9 cellular contexts compared by ENCODE assay signal in genomic region chr11:826836-827145, GRCh38. TPM values are rescaled to one million over a fixed set of nuclear protein-coding genes. Genes with fewer than 3 reads are reported as not detected.
DNase-seq lines count a peak whose midpoint lies in the region; TF ChIP-seq lines count a peak whose summit lies in the region.
"Had no signal": no experiment of that assay in that cellular context is flagged by ENCODE, and none has a peak within 500 bp of the region (broad histone marks: within the 10 kb centered on the region; RNA-seq: fewer than 3 reads in every experiment).

No MANE protein-coding gene starts in this region.

- no peaks in the 10 kb centered on the region for H3K9me2 ChIP-seq in Loucy (replicated peaks; ENCODE audit: low read depth, low read length)

- H3K4me2 ChIP-seq in Loucy (ENCODE audit: low read depth, low read length, poor library complexity, severe bottlenecking): peak overlapping the region; percentile 92
- peak overlapping the region; percentile 64 for H3K4me2 ChIP-seq in trophoblast cell (ENCODE audit: low read length)

- H3K9me3 Mint-ChIP-seq in endodermal cell: no peaks in the 10 kb centered on the region

- no peak overlapping the region for H3K23ac ChIP-seq in trophoblast cell (ENCODE audit: low read length)

- peaks cover 8% of the 10 kb centered on the region for H3K79me1 ChIP-seq in trophoblast cell (ENCODE audit: low read length)

- H2BK120ac ChIP-seq in trophoblast cell (ENCODE audit: insufficient read depth, low read length, poor library complexity): peak overlapping the region; percentile 18

- WGBS in endodermal cell (ENCODE audit: insufficient coverage in 1 of 2, insufficient read length in 1 of 2), 2 experiments: 6 to 7% methylated on average over 18 to 22 of the region's 22 CpGs
- no CpG with 5 or more reads among the region's 22 CpGs for WGBS in trophoblast cell (ENCODE audit: extremely low coverage, insufficient coverage, insufficient read length)

- TF ChIP-seq CTCF in GM12864 (IDR thresholded peaks at IDR 0.05; ENCODE audit: low read depth, low read length, missing control alignments): no peak
- TF ChIP-seq CTCF in Loucy (conservative IDR thresholded peaks at IDR 0.05; ENCODE audit: low read length): no peak
- TF ChIP-seq CTCF in endodermal cell (conservative IDR thresholded peaks at IDR 0.05): no peak
- no peak for TF ChIP-seq CTCF in GM13976 (IDR thresholded peaks at IDR 0.05; ENCODE audit: borderline replicate concordance, control extremely low read depth, extremely low read depth, insufficient read depth, missing control alignments)

- no peak overlapping the region for H3K18ac ChIP-seq in trophoblast cell (ENCODE audit: low read length)

- in situ Hi-C loops in GM13976 (cut with MboI; ENCODE audit: low sequenced_read_pairs, unreplicated experiment): no loop called here

- H3K4me1 Mint-ChIP-seq in endodermal cell: peaks cover 19% of the 10 kb centered on the region

- H3K4me3 Mint-ChIP-seq in endodermal cell: peak overlapping the region; percentile 69

- H3K27me3 Mint-ChIP-seq in endodermal cell (ENCODE audit: insufficient read depth): peaks cover 43% of the 10 kb centered on the region

- H3K9me3 ChIP-seq in Loucy (ENCODE audit: insufficient read depth, low read depth, low read length) (no peaks in the 10 kb centered on the region), endodermal cell (ENCODE audit: control insufficient read depth, low read length) (no peaks in the 10 kb centered on the region), trophoblast cell (ENCODE audit: insufficient read depth, low read depth, low read length) (peaks cover 2% of the 10 kb centered on the region)

- H2BK5ac ChIP-seq in trophoblast cell (ENCODE audit: low read depth, low read length, poor library complexity): no peak overlapping the region

- H3K9ac ChIP-seq in Loucy (ENCODE audit: low read depth, low read length, poor library complexity, severe bottlenecking): peak overlapping the region; percentile 88
- H3K9ac ChIP-seq in endodermal cell (ENCODE audit: extremely low read depth, low read length, poor library complexity, severe bottlenecking): no peak overlapping the region
- no peak overlapping the region for H3K9ac ChIP-seq in trophoblast cell (ENCODE audit: low read length)

- no peaks in the 10 kb centered on the region for H3K36me3 ChIP-seq in Loucy (ENCODE audit: insufficient read depth, low read length)
- H3K36me3 ChIP-seq in endodermal cell (ENCODE audit: control insufficient read depth, insufficient read depth, low read length): no peaks in the 10 kb centered on the region
- H3K36me3 ChIP-seq in trophoblast cell (ENCODE audit: control insufficient read depth in 1 of 2, insufficient read depth in 2 of 2, low read length in 2 of 2): peaks cover 21 to 25% of the 10 kb centered on the region in 2 experiments

- H2AFZ ChIP-seq in Loucy (ENCODE audit: low read length): peak overlapping the region; percentile 85
- peak overlapping the region; percentile 17 for H2AFZ ChIP-seq in trophoblast cell (ENCODE audit: insufficient read depth, low read length, poor library complexity)

- H4K20me1 ChIP-seq in Loucy (ENCODE audit: insufficient read depth, low read length, poor library complexity, severe bottlenecking): peaks cover 5% of the 10 kb centered on the region

- peaks cover 13% of the 10 kb centered on the region for H3K36me3 Mint-ChIP-seq in endodermal cell (ENCODE audit: low read depth)

- H3K14ac ChIP-seq in trophoblast cell (ENCODE audit: low read length): peak overlapping the region; percentile 22

- peak overlapping the region; percentile 48 for H4K91ac ChIP-seq in trophoblast cell (ENCODE audit: low read depth, low read length)

- H3K27ac Mint-ChIP-seq in endodermal cell: no peak overlapping the region

- H4K8ac ChIP-seq in trophoblast cell (ENCODE audit: low read depth, low read length): peak overlapping the region; percentile 61

- H2AK5ac ChIP-seq in trophoblast cell (ENCODE audit: low read length): no peak overlapping the region

- peak overlapping the region; percentile 20 for H2BK12ac ChIP-seq in trophoblast cell (ENCODE audit: low read length)

- H4K12ac ChIP-seq in trophoblast cell (ENCODE audit: low read depth, low read length): no peak overlapping the region

- H3K4me3 ChIP-seq in GM12864 (ENCODE audit: low read depth, low read length) (peak overlapping the region; percentile 70), Loucy (ENCODE audit: low read length, poor library complexity, severe bottlenecking) (peak overlapping the region; percentile 81), endodermal cell (ENCODE audit: low read length) (peak overlapping the region; percentile 68), trophoblast cell (ENCODE audit: low read depth, low read length) (peak overlapping the region; percentile 53)

- H3K27ac ChIP-seq in endodermal cell (ENCODE audit: low read depth, low read length) (no peak overlapping the region), trophoblast cell (ENCODE audit: low read depth, low read length) (no peak overlapping the region)
- H3K27ac ChIP-seq: epithelial cell of prostate had no signal

- no peaks in the 10 kb centered on the region for H3F3A ChIP-seq in Loucy (ENCODE audit: low read depth)

- H3K27me3 ChIP-seq in Loucy (ENCODE audit: insufficient read depth, low read length, poor library complexity, severe bottlenecking) (no peaks in the 10 kb centered on the region), endodermal cell (ENCODE audit: control insufficient read depth, insufficient read depth, low read length, poor library complexity, severe bottlenecking) (peaks cover 61% of the 10 kb centered on the region), trophoblast cell (ENCODE audit: insufficient read depth, low read length) (peaks cover 32% of the 10 kb centered on the region)

- H3K4me1 ChIP-seq in Loucy (ENCODE audit: insufficient read depth, low read length, poor library complexity, severe bottlenecking) (peaks cover 25% of the 10 kb centered on the region), endodermal cell (ENCODE audit: control insufficient read depth, insufficient read depth, low read length) (peaks cover 14% of the 10 kb centered on the region), trophoblast cell (ENCODE audit: control insufficient read depth in 1 of 2, insufficient read depth in 2 of 2, low read length in 2 of 2) (peaks cover 31 to 35% of the 10 kb centered on the region in 2 experiments)

- H3K79me2 ChIP-seq in Loucy (ENCODE audit: insufficient read depth, low read length) (peaks cover 12% of the 10 kb centered on the region; the same call in 1 of the 2 replicates), trophoblast cell (ENCODE audit: control insufficient read depth, insufficient read depth, low read length, poor library complexity) (no peaks in the 10 kb centered on the region)

- H3K4ac ChIP-seq in trophoblast cell (ENCODE audit: low read depth, low read length): no peak overlapping the region

- no peak for DNase-seq in GM12864 (ENCODE audit: low read depth)
- DNase-seq in endodermal cell: no peak
- no peak for DNase-seq in trophoblast cell
- DNase-seq in GM13976 (ENCODE audit: low spot score): no peak
- no peak for DNase-seq in activated gamma-delta T cell (lab: John Stamatoyannopoulos, UW)
- no peak for DNase-seq in NCI-H2107 treated with DMSO at 0.1 percent for 48 hours (lab: John Stamatoyannopoulos, UW; ENCODE audit: unreplicated experiment)
- DNase-seq in HT-29 (ENCODE audit: low spot score): no peak

RNA-seq across cellular contexts. Expression of gene CRACR2B, which starts 0.9 kb away (rescaled TPM):
- total RNA-seq in endodermal cell: 10 to 100 TPM; 22.3 to 28.1 TPM
- polyA plus RNA-seq in endodermal cell (2013, experiment 1 of 2): 9.0 TPM
- polyA plus RNA-seq in endodermal cell (2013, experiment 2 of 2): 6.2 TPM
- polyA plus RNA-seq in trophoblast cell (2013): 2.6 and 3.1 TPM in 2 replicates
- 204 and 225 TPM in 2 replicates for total RNA-seq in HT-29 (2014; rRNA removed; shearing (Covaris generic))

RNA-seq across cellular contexts. Expression of gene CD151, which starts 6.0 kb away (rescaled TPM):
- 100 to 1,000 TPM; 139 to 165 TPM for total RNA-seq in endodermal cell
- polyA plus RNA-seq in endodermal cell (2013, experiment 1 of 2): 153 TPM
- polyA plus RNA-seq in endodermal cell (2013, experiment 2 of 2): 149 TPM
- polyA plus RNA-seq in trophoblast cell (2013): 171 and 180 TPM in 2 replicates
- 916 and 940 TPM in 2 replicates for total RNA-seq in HT-29 (2014; rRNA removed; shearing (Covaris generic))

RNA-seq across cellular contexts. Expression of gene PNPLA2, which starts 8.1 kb away (rescaled TPM):
- 10 to 100 TPM; 77.0 to 77.6 TPM for total RNA-seq in endodermal cell
- 35.9 TPM for polyA plus RNA-seq in endodermal cell (2013, experiment 1 of 2)
- 30.1 TPM for polyA plus RNA-seq in endodermal cell (2013, experiment 2 of 2)
- 56.3 and 56.7 TPM in 2 replicates for polyA plus RNA-seq in trophoblast cell (2013)
- 174 and 202 TPM in 2 replicates for total RNA-seq in HT-29 (2014; rRNA removed; shearing (Covaris generic))

RNA-seq across cellular contexts. Expression of gene POLR2L, which starts 15.5 kb away (rescaled TPM):
- 100 to 1,000 TPM; 139 to 148 TPM for total RNA-seq in endodermal cell
- polyA plus RNA-seq in endodermal cell (2013, experiment 1 of 2): 111 TPM
- 114 TPM for polyA plus RNA-seq in endodermal cell (2013, experiment 2 of 2)
- 179 and 185 TPM in 2 replicates for polyA plus RNA-seq in trophoblast cell (2013)
- total RNA-seq in HT-29 (2014; rRNA removed; shearing (Covaris generic)): 1,254 and 1,310 TPM in 2 replicates

RNA-seq across cellular contexts. Expression of gene TSPAN4, which starts 15.9 kb away (rescaled TPM):
- 10 to 100 TPM; 56.8 to 71.1 TPM for total RNA-seq in endodermal cell
- 51.9 TPM for polyA plus RNA-seq in endodermal cell (2013, experiment 1 of 2)
- 47.2 TPM for polyA plus RNA-seq in endodermal cell (2013, experiment 2 of 2)
- 18.2 and 20.5 TPM in 2 replicates for polyA plus RNA-seq in trophoblast cell (2013)
- 29.2 and 39.6 TPM in 2 replicates for total RNA-seq in HT-29 (2014; rRNA removed; shearing (Covaris generic))
